ENCODE assay signal across 22 cellular contexts in the genomic region with DNA sequence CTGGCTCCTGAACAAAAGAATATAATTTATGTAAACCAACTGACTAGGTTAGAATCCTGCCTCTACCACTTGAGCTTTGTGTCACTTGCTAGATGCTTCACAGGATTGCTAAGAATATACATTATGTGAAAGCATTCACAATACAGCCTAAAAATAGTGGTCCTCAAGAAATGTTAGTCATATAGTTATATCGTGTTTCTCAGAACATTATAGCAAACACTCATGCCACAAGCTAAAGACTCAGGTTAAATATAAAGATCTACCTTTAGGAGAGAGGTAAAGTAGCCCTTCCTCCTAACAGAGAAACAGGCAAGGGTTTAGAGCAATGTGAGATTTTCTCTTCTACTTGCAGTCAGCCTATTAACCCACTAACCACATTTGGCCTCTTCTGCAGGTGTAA.
"Had no signal": no experiment of that assay in that cellular context is flagged by ENCODE, and none has a peak within 500 bp of the region (broad histone marks: within the 10 kb centered on the region; RNA-seq: fewer than 3 reads in every experiment).

No MANE protein-coding gene starts in this region.

- H3K9me3 Mint-ChIP-seq: activated naive CD4-positive, alpha-beta T cell treated with anti-CD3 and anti-CD28 coated beads, Interleukin-2, amount 50 U/mL, for 24 hours; activated T-cell treated with anti-CD3 and anti-CD28 coated beads, Interleukin-2, amount 50 U/mL, for 72 hours; nephron had no signal

- H3K4me3 ChIP-seq: breast epithelium, left lung, sigmoid colon, thoracic aorta, upper lobe of left lung had no signal

- FAIRE-seq: astrocyte, frontal cortex, kidney, TTC549 had no signal

- H3K4me1 Mint-ChIP-seq: activated naive CD4-positive, alpha-beta T cell treated with anti-CD3 and anti-CD28 coated beads, Interleukin-2, amount 50 U/mL, for 24 hours; nephron; stimulated activated memory B cell treated with anti-CD40 and anti-IgM and Interleukin-4, amounts not matched to agents 10 μg/mL and 1 μg/mL and 100 μg/mL, for 72 hours had no signal

- H3K4me3 Mint-ChIP-seq: activated CD8-positive, alpha-beta T cell treated with anti-CD3 and anti-CD28 coated beads, Interleukin-2, amount 10 ng/mL, durations not matched to agents 7 days and 5 days; activated naive CD4-positive, alpha-beta T cell treated with anti-CD3 and anti-CD28 coated beads, Interleukin-2, amount 50 U/mL, for 24 hours; activated T-cell treated with anti-CD3 and anti-CD28 coated beads, Interleukin-2, amount 50 U/mL, for 72 hours; nephron; stimulated activated memory B cell treated with anti-CD40 and anti-IgM and Interleukin-4, amounts not matched to agents 10 μg/mL and 1 μg/mL and 100 μg/mL, for 72 hours had no signal

- H3K36me3 ChIP-seq: breast epithelium had no signal

- H3K9me3 ChIP-seq: breast epithelium, left lung, sigmoid colon, thoracic aorta, upper lobe of left lung had no signal

- H3K27me3 Mint-ChIP-seq: activated naive CD4-positive, alpha-beta T cell treated with anti-CD3 and anti-CD28 coated beads, Interleukin-2, amount 50 U/mL, for 24 hours; stimulated activated memory B cell treated with anti-CD40 and anti-IgM and Interleukin-4, amounts not matched to agents 10 μg/mL and 1 μg/mL and 100 μg/mL, for 72 hours had no signal

- H3K27ac ChIP-seq: breast epithelium, left lung, sigmoid colon, thoracic aorta, upper lobe of left lung had no signal

- H3K27me3 ChIP-seq: breast epithelium, left lung, sigmoid colon, upper lobe of left lung had no signal

- ATAC-seq: activated CD8-positive, alpha-beta T cell treated with anti-CD3 and anti-CD28 coated beads, Interleukin-2, amount 10 ng/mL, durations not matched to agents 7 days and 5 days; activated T-cell treated with anti-CD3 and anti-CD28 coated beads, Interleukin-2, amount 50 U/mL, for 72 hours; left lung; stimulated activated memory B cell treated with anti-CD40 and anti-IgM and Interleukin-4, amounts not matched to agents 10 μg/mL and 1 μg/mL and 100 μg/mL, for 72 hours had no signal

- H3K27ac Mint-ChIP-seq: activated CD8-positive, alpha-beta T cell treated with anti-CD3 and anti-CD28 coated beads, Interleukin-2, amount 10 ng/mL, durations not matched to agents 7 days and 5 days; activated naive CD4-positive, alpha-beta T cell treated with anti-CD3 and anti-CD28 coated beads, Interleukin-2, amount 50 U/mL, for 24 hours; activated T-cell treated with anti-CD3 and anti-CD28 coated beads, Interleukin-2, amount 50 U/mL, for 72 hours; nephron; stimulated activated memory B cell treated with anti-CD40 and anti-IgM and Interleukin-4, amounts not matched to agents 10 μg/mL and 1 μg/mL and 100 μg/mL, for 72 hours had no signal

- H3K4me1 ChIP-seq: breast epithelium, left lung, upper lobe of left lung had no signal

- DNase-seq: activated CD8-positive, alpha-beta memory T cell treated with anti-CD3 and anti-CD28 coated beads, Interleukin-2, amount 50 U/mL, for 4 hours; activated CD8-positive, alpha-beta T cell treated with anti-CD3 and anti-CD28 coated beads, Interleukin-2, amount 10 ng/mL, durations not matched to agents 7 days and 5 days; activated effector memory CD4-positive, alpha-beta T cell treated with anti-CD3 and anti-CD28 coated beads, Interleukin-2, amount 50 U/mL, for 16 hours; activated T-cell treated with anti-CD3 and anti-CD28 coated beads, Interleukin-2, amount 50 U/mL, for 72 hours; cerebellar nuclear complex; cortex of kidney; effector CD4-positive, alpha-beta T cell; kidney; mammary epithelial cell; midbrain; sigmoid colon; stimulated activated CD4-positive, alpha-beta T cell treated with anti-CD3 and anti-CD28 coated beads, Interleukin-4, amount 100 ng/mL, for 24 hours; upper lobe of left lung had no signal
